Comparison of ENCODE assay signal across 13 cellular contexts in genomic region chr1:151061704-151062103, GRCh38. TPM values are rescaled to one million over a fixed set of nuclear protein-coding genes. Genes with fewer than 3 reads are reported as not detected.
DNase-seq lines count a peak whose midpoint lies in the region; ATAC-seq and TF ChIP-seq lines count a peak whose summit lies in the region.
"Had no signal": no experiment of that assay in that cellular context is flagged by ENCODE, and none has a peak within 500 bp of the region (broad histone marks: within the 10 kb centered on the region; RNA-seq: fewer than 3 reads in every experiment).

No MANE protein-coding gene starts in this region.

- intact Hi-C loops in mammary epithelial cell (cut with micrococcal nuclease) (no loop called here), MCF 10A (cut with micrococcal nuclease) (loop anchor here (5.0 kb wide), 1 partner anchor 499 kb away; no protein-coding TSS in a partner anchor), sigmoid colon (cut with DNase I) (no loop called here)

- no peak overlapping the region for H3K27ac Mint-ChIP-seq in MCF 10A (ENCODE audit: low read depth, unreplicated experiment)
- peak overlapping the region; percentile 47 for H3K27ac Mint-ChIP-seq in activated naive CD8-positive, alpha-beta T cell
- H3K27ac Mint-ChIP-seq: activated CD4-positive, alpha-beta T cell treated with anti-CD3 and anti-CD28 coated beads, Interleukin-2, amount 10 ng/mL, durations not matched to agents 7 days and 5 days had no signal

- no peak overlapping the region for H2AFZ ChIP-seq in mammary epithelial cell (ENCODE audit: low read depth, low read length)

- H3K36me3 ChIP-seq in mammary epithelial cell (ENCODE audit: insufficient read depth, low read length) = peaks cover 2% of the 10 kb centered on the region
- H3K36me3 ChIP-seq in iPS-15b (ENCODE audit: control insufficient read depth, insufficient read depth, low read length) = no peaks in the 10 kb centered on the region
- no peaks in the 10 kb centered on the region for H3K36me3 ChIP-seq in sigmoid colon
- H3K36me3 ChIP-seq: prostate gland had no signal

- H3K27me3 ChIP-seq in mammary epithelial cell (ENCODE audit: insufficient read depth, low read length) = no peaks in the 10 kb centered on the region
- no peaks in the 10 kb centered on the region for H3K27me3 ChIP-seq in iPS-15b (ENCODE audit: control insufficient read depth, insufficient read depth, low read length)
- H3K27me3 ChIP-seq in sigmoid colon = no peaks in the 10 kb centered on the region
- H3K27me3 ChIP-seq: upper lobe of left lung had no signal

- H3K27ac ChIP-seq in mammary epithelial cell (ENCODE audit: insufficient read depth, low read depth, low read length) (peak overlapping the region; percentile 73), sigmoid colon (peak overlapping the region in 1 of 4 donors; percentile 97)
- H3K27ac ChIP-seq: prostate gland, upper lobe of left lung had no signal

- no peak for TF ChIP-seq CTCF in mammary epithelial cell (conservative IDR thresholded peaks at IDR 0.05 in 1 of 2, IDR thresholded peaks at IDR 0.05 in 1 of 2; ENCODE audit: extremely low read depth in 1 of 2, insufficient read depth in 1 of 2, low read depth in 1 of 2, low read length in 2 of 2)
- TF ChIP-seq CTCF in MCF 10A (IDR thresholded peaks at IDR 0.05; ENCODE audit: unreplicated experiment) = no peak
- TF ChIP-seq CTCF in sigmoid colon (IDR thresholded peaks at IDR 0.05) = no peak

- H3K4me3 ChIP-seq in mammary epithelial cell (replicated peaks in 1 of 3; ENCODE audit: insufficient read depth in 1 of 3, low read depth in 2 of 3, low read length in 3 of 3) (peak overlapping the region in 2 of 3 experiments; percentile 25 to 81), iPS-15b (ENCODE audit: low read depth, low read length) (peak overlapping the region; percentile 95), sigmoid colon (no peak overlapping the region)
- H3K4me3 ChIP-seq: prostate gland, upper lobe of left lung had no signal

- in situ Hi-C loops in mammary epithelial cell (cut with MboI; ENCODE audit: low sequenced_read_pairs in 2 of 2) = no loop called here

- CTCF ChIA-PET in mammary epithelial cell (lab: Charles Lee; ENCODE audit: low non-redundant PET) (no interaction called here), MCF 10A (lab: Yijun Ruan, JAX) (interaction anchor here (0.6 to 2.1 kb wide), 6 partner anchors 10 to 81 kb away, joined by 3 to 12 read pairs (median 6); partner anchors contain the start of genes GABPB2 and MINDY1)

- H3K4me1 ChIP-seq in mammary epithelial cell (ENCODE audit: insufficient read depth, low read length) (peaks cover 21% of the 10 kb centered on the region), iPS-15b (ENCODE audit: control insufficient read depth, insufficient read depth, low read length) (peaks cover 11% of the 10 kb centered on the region), sigmoid colon (peaks cover 0 to 37% (median 25%) of the 10 kb centered on the region in 4 donors)

- H3K9ac ChIP-seq in mammary epithelial cell (ENCODE audit: insufficient read depth, low read length) (no peak overlapping the region), iPS-15b (ENCODE audit: low read depth, low read length) (no peak overlapping the region)

- BruUV-seq in mammary epithelial cell (replicated peaks; lab: Mats Ljungman, UMichigan) (no TSS peak), MCF 10A (replicated peaks; lab: Mats Ljungman, UMichigan) (no TSS peak)

- no peak for TF ChIP-seq POLR2A in sigmoid colon (IDR thresholded peaks at IDR 0.05)

- POLR2A ChIA-PET in MCF 10A (lab: Yijun Ruan, JAX) = interaction anchor here (0.6 to 9.4 kb wide), 7 partner anchors 10 to 139 kb away, joined by 3 to 90 read pairs (median 6); partner anchors contain the start of genes C1orf56, GABPB2, MINDY1 and PIP5K1A

- H3K27me3 Mint-ChIP-seq in MCF 10A (ENCODE audit: insufficient read depth, unreplicated experiment) = no peaks in the 10 kb centered on the region
- H3K27me3 Mint-ChIP-seq in activated naive CD8-positive, alpha-beta T cell = no peaks in the 10 kb centered on the region
- H3K27me3 Mint-ChIP-seq: activated CD4-positive, alpha-beta T cell treated with anti-CD3 and anti-CD28 coated beads, Interleukin-2, amount 10 ng/mL, durations not matched to agents 7 days and 5 days had no signal

- peaks cover 81% of the 10 kb centered on the region for H3K79me2 ChIP-seq in mammary epithelial cell (ENCODE audit: insufficient read depth, low read length)

- no peak for DNase-seq in mammary epithelial cell
- no peak for DNase-seq in MCF 10A (ENCODE audit: unreplicated experiment)
- peak; percentile 15 for DNase-seq in superior temporal gyrus (ENCODE audit: extremely low spot score)
- no peak for DNase-seq in sigmoid colon
- DNase-seq in NCI-H524 treated with DMSO at 0.1 percent for 48 hours (lab: John Stamatoyannopoulos, UW) = no peak
- DNase-seq: activated CD4-positive, alpha-beta T cell treated with anti-CD3 and anti-CD28 coated beads, Interleukin-2, amount 10 ng/mL, durations not matched to agents 7 days and 5 days; activated naive CD4-positive, alpha-beta T cell treated with anti-CD3 and anti-CD28 coated beads, Interleukin-2, amount 50 U/mL, for 16 hours; kidney glomerular epithelial cell; upper lobe of left lung had no signal

- 80% methylated on average over 2 of the region's 2 CpGs for WGBS in mammary epithelial cell (ENCODE audit: low coverage, missing lambda C conversion rate)
- 84 to 92% methylated on average over 2 of the region's 2 CpGs for WGBS in sigmoid colon, 2 donors

- no peak for ATAC-seq in HG02938 (IDR thresholded peaks at IDR 0.05; ENCODE audit: unreplicated experiment)

- dilution Hi-C loops in mammary epithelial cell (cut with HindIII; ENCODE audit: low sequenced_read_pairs) = no loop called here

- peaks cover 14% of the 10 kb centered on the region for H3K36me3 Mint-ChIP-seq in MCF 10A (ENCODE audit: insufficient read depth, unreplicated experiment)
- peaks cover 10% of the 10 kb centered on the region for H3K36me3 Mint-ChIP-seq in activated naive CD8-positive, alpha-beta T cell

- H3K4me2 ChIP-seq in mammary epithelial cell (ENCODE audit: insufficient read depth, low read depth, low read length) = peak overlapping the region; percentile 94

- no peaks in the 10 kb centered on the region for H4K20me1 ChIP-seq in mammary epithelial cell (ENCODE audit: insufficient read depth, low read length)

- no peak for TF ChIP-seq EP300 in sigmoid colon (IDR thresholded peaks at IDR 0.05)

- no peaks in the 10 kb centered on the region for H3K9me3 ChIP-seq in mammary epithelial cell (replicated peaks; ENCODE audit: insufficient read depth, low read length)
- no peaks in the 10 kb centered on the region for H3K9me3 ChIP-seq in iPS-15b (ENCODE audit: control insufficient read depth, insufficient read depth, low read length)
- no peaks in the 10 kb centered on the region for H3K9me3 ChIP-seq in sigmoid colon
- H3K9me3 ChIP-seq: prostate gland, upper lobe of left lung had no signal

- no peaks in the 10 kb centered on the region for H3K9me3 Mint-ChIP-seq in MCF 10A (ENCODE audit: unreplicated experiment)
- no peaks in the 10 kb centered on the region for H3K9me3 Mint-ChIP-seq in activated naive CD8-positive, alpha-beta T cell (ENCODE audit: low read depth)
- H3K9me3 Mint-ChIP-seq: activated CD4-positive, alpha-beta T cell treated with anti-CD3 and anti-CD28 coated beads, Interleukin-2, amount 10 ng/mL, durations not matched to agents 7 days and 5 days had no signal

- peaks cover 41% of the 10 kb centered on the region for H3K4me1 Mint-ChIP-seq in MCF 10A (ENCODE audit: insufficient read depth, unreplicated experiment)
- peaks cover 36% of the 10 kb centered on the region for H3K4me1 Mint-ChIP-seq in activated naive CD8-positive, alpha-beta T cell (ENCODE audit: low read depth)

- H3K4me3 Mint-ChIP-seq in MCF 10A (ENCODE audit: unreplicated experiment) = no peak overlapping the region
- H3K4me3 Mint-ChIP-seq in activated naive CD8-positive, alpha-beta T cell = peak overlapping the region; percentile 2
- H3K4me3 Mint-ChIP-seq: activated CD4-positive, alpha-beta T cell treated with anti-CD3 and anti-CD28 coated beads, Interleukin-2, amount 10 ng/mL, durations not matched to agents 7 days and 5 days had no signal

RNA-seq across cellular contexts. Expression of gene MLLT11, which starts 1.5 kb away (rescaled TPM):
- total RNA-seq in mammary epithelial cell (1 to 10 TPM; 7.6 to 8.2 TPM), MCF 10A (2022) (0.86 and 1.3 TPM in 2 replicates), sigmoid colon (1 to 10 TPM; 2.1 to 5.0 (median 4.1) TPM)
- polyA plus RNA-seq in mammary epithelial cell (11.1 TPM), sigmoid colon (1 to 10 TPM in 1 of 3 donors, under 1 TPM in 2; 0.60 to 2.9 (median 0.69) TPM)
- 5.6 TPM for polyA minus RNA-seq in mammary epithelial cell

RNA-seq across cellular contexts. Expression of gene CDC42SE1, which starts 2.3 kb away (rescaled TPM):
- total RNA-seq in mammary epithelial cell (100 to 1,000 TPM; 112 to 160 TPM), MCF 10A (2022) (134 and 139 TPM in 2 replicates), sigmoid colon (10 to 100 TPM; 37.8 to 53.6 (median 47.1) TPM)
- polyA plus RNA-seq in mammary epithelial cell (80.2 TPM), sigmoid colon (10 to 100 TPM; 35.4 to 82.8 (median 52.7) TPM)
- polyA minus RNA-seq in mammary epithelial cell = 116 TPM

RNA-seq across cellular contexts. Expression of gene GABPB2, which starts 8.9 kb away (rescaled TPM):
- total RNA-seq in mammary epithelial cell = 10 to 100 TPM in 1 of 2 donors, 1 to 10 TPM in 1; 9.2 to 10.7 TPM
- 6.7 TPM for polyA plus RNA-seq in mammary epithelial cell
- polyA minus RNA-seq in mammary epithelial cell = 11.4 TPM
- total RNA-seq in MCF 10A (2022) = 20.2 and 22.9 TPM in 2 replicates
- total RNA-seq in sigmoid colon = 10 to 100 TPM; 20.6 to 27.0 (median 25.3) TPM
- 1 to 10 TPM; 3.6 to 7.9 (median 4.2) TPM for polyA plus RNA-seq in sigmoid colon

RNA-seq across cellular contexts. Expression of gene C1orf56, which starts 14.2 kb away (rescaled TPM):
- total RNA-seq in mammary epithelial cell = 1 to 10 TPM; 1.5 to 1.7 TPM
- polyA plus RNA-seq in mammary epithelial cell = 0.66 TPM
- not detected for polyA minus RNA-seq in mammary epithelial cell
- 2.2 and 2.7 TPM in 2 replicates for total RNA-seq in MCF 10A (2022)
- total RNA-seq in sigmoid colon = 1 to 10 TPM; 4.1 to 7.8 (median 7.0) TPM
- 1 to 10 TPM in 2 of 3 donors, under 1 TPM in 1; 0.46 to 2.3 (median 1.2) TPM for polyA plus RNA-seq in sigmoid colon

RNA-seq across cellular contexts. Expression of gene BNIPL, which starts 25.3 kb away (rescaled TPM):
- total RNA-seq in mammary epithelial cell (under 1 TPM; 0.17 to 0.47 TPM), MCF 10A (2022) (1.2 and 2.3 TPM in 2 replicates), sigmoid colon (under 1 TPM in 2 of 4 donors, not detected in 2; 0.28 to 0.36 TPM)
- polyA plus RNA-seq in mammary epithelial cell (0.42 TPM), sigmoid colon (under 1 TPM in 1 of 3 donors, not detected in 2; 0.47 TPM)
- not detected for polyA minus RNA-seq in mammary epithelial cell

Comparison
In these comparisons a context has a peak if more than half of its experiments do, and no peak if none do; other contexts are left out.
1. H3K4me3 ChIP-seq: peak in mammary epithelial cell (2 of 3) and iPS-15b (single experiment); none in sigmoid colon (0 of 4).